In the genomic region with DNA sequence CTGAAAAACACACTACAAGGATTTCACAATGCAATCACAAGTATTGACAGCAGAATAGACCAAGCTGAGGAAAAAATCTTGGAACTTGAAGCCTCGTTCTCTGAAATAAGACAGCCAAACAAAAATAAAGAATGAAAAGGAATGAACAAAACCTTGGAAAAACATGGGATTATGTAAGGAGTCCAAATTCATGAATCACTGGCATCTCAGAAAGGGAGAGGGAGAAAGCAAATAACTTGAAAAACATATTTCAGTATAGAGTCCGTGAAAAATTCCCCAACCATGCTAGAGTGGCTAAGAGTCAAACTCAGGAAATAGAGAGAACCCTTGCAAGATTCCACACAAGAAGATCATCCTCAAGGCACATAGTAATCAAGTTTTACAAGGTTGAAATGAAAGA, we compare ENCODE assay signal across 2 cellular contexts.
TF ChIP-seq lines count a peak whose summit lies in the region.

No MANE protein-coding gene starts in this region.

TF ChIP-seq in SK-N-SH, 30 proteins besides CTCF, POLR2A, EP300 and RAD21 (continued from another document):
- TF ChIP-seq NFIC (IDR thresholded peaks at IDR 0.05; ENCODE audit: borderline replicate concordance) (no peak), RFX5 (IDR thresholded peaks at IDR 0.05; ENCODE audit: low read length) (no peak), POLR2AphosphoS5 (IDR thresholded peaks at IDR 0.05; ENCODE audit: low read depth, low read length) (no peak), TCF12 (IDR thresholded peaks at IDR 0.05) (no peak), NRF1 (IDR thresholded peaks at IDR 0.05; ENCODE audit: low read depth, low read length) (no peak), FOXM1 (IDR thresholded peaks at IDR 0.05; ENCODE audit: low read depth) (no peak), GABPA (IDR thresholded peaks at IDR 0.05; ENCODE audit: low read depth) (no peak), GATA2 (CRISPR knock-in tag; IDR thresholded peaks at IDR 0.05) (no peak), JUND (IDR thresholded peaks at IDR 0.05) (no peak), RXRA (IDR thresholded peaks at IDR 0.05; ENCODE audit: borderline replicate concordance, low read depth) (no peak)
- TF ChIP-seq, protein P1, sequence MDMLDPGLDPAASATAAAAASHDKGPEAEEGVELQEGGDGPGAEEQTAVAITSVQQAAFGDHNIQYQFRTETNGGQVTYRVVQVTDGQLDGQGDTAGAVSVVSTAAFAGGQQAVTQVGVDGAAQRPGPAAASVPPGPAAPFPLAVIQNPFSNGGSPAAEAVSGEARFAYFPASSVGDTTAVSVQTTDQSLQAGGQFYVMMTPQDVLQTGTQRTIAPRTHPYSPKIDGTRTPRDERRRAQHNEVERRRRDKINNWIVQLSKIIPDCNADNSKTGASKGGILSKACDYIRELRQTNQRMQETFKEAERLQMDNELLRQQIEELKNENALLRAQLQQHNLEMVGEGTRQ (IDR thresholded peaks at IDR 0.05; ENCODE audit: borderline replicate concordance, low read depth, low read length), result no peak
- TF ChIP-seq, protein P2, sequence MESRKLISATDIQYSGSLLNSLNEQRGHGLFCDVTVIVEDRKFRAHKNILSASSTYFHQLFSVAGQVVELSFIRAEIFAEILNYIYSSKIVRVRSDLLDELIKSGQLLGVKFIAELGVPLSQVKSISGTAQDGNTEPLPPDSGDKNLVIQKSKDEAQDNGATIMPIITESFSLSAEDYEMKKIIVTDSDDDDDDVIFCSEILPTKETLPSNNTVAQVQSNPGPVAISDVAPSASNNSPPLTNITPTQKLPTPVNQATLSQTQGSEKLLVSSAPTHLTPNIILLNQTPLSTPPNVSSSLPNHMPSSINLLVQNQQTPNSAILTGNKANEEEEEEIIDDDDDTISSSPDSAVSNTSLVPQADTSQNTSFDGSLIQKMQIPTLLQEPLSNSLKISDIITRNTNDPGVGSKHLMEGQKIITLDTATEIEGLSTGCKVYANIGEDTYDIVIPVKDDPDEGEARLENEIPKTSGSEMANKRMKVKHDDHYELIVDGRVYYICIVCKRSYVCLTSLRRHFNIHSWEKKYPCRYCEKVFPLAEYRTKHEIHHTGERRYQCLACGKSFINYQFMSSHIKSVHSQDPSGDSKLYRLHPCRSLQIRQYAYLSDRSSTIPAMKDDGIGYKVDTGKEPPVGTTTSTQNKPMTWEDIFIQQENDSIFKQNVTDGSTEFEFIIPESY (IDR thresholded peaks at IDR 0.05; ENCODE audit: borderline replicate concordance, low read depth), result no peak
- TF ChIP-seq, protein P3, sequence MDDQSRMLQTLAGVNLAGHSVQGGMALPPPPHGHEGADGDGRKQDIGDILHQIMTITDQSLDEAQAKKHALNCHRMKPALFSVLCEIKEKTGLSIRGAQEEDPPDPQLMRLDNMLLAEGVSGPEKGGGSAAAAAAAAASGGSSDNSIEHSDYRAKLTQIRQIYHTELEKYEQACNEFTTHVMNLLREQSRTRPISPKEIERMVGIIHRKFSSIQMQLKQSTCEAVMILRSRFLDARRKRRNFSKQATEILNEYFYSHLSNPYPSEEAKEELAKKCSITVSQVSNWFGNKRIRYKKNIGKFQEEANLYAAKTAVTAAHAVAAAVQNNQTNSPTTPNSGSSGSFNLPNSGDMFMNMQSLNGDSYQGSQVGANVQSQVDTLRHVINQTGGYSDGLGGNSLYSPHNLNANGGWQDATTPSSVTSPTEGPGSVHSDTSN (IDR thresholded peaks at IDR 0.05), result no peak
TF ChIP-seq in SK-N-SH: peak in this region for 0.

TF ChIP-seq in SK-N-SH treated with all-trans-retinoic acid at 6 μM for 48 hours, 23 proteins besides CTCF, POLR2A, EP300 and RAD21 (continued from another document):
- TF ChIP-seq, protein P4, sequence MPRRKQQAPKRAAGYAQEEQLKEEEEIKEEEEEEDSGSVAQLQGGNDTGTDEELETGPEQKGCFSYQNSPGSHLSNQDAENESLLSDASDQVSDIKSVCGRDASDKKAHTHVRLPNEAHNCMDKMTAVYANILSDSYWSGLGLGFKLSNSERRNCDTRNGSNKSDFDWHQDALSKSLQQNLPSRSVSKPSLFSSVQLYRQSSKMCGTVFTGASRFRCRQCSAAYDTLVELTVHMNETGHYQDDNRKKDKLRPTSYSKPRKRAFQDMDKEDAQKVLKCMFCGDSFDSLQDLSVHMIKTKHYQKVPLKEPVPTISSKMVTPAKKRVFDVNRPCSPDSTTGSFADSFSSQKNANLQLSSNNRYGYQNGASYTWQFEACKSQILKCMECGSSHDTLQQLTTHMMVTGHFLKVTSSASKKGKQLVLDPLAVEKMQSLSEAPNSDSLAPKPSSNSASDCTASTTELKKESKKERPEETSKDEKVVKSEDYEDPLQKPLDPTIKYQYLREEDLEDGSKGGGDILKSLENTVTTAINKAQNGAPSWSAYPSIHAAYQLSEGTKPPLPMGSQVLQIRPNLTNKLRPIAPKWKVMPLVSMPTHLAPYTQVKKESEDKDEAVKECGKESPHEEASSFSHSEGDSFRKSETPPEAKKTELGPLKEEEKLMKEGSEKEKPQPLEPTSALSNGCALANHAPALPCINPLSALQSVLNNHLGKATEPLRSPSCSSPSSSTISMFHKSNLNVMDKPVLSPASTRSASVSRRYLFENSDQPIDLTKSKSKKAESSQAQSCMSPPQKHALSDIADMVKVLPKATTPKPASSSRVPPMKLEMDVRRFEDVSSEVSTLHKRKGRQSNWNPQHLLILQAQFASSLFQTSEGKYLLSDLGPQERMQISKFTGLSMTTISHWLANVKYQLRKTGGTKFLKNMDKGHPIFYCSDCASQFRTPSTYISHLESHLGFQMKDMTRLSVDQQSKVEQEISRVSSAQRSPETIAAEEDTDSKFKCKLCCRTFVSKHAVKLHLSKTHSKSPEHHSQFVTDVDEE (CRISPR knock-in tag; IDR thresholded peaks at IDR 0.05), result no peak
- TF ChIP-seq CSDC2 (CRISPR knock-in tag; IDR thresholded peaks at IDR 0.05) (no peak), ZNF565 (CRISPR knock-in tag; conservative IDR thresholded peaks at IDR 0.05; ENCODE audit: low read depth) (no peak), ZFP30 (CRISPR knock-in tag; IDR thresholded peaks at IDR 0.05) (no peak), ZNF8 (CRISPR knock-in tag; IDR thresholded peaks at IDR 0.05) (no peak), GLIS3 (CRISPR knock-in tag; IDR thresholded peaks at IDR 0.05) (no peak), ZFP3 (CRISPR knock-in tag; IDR thresholded peaks at IDR 0.05) (no peak), PPARA (CRISPR knock-in tag; IDR thresholded peaks at IDR 0.05; ENCODE audit: borderline replicate concordance) (no peak), ISL1 (CRISPR knock-in tag; IDR thresholded peaks at IDR 0.05) (no peak), ESRRG (CRISPR knock-in tag; IDR thresholded peaks at IDR 0.05) (no peak), RARB (CRISPR knock-in tag; IDR thresholded peaks at IDR 0.05) (no peak), ZC3H10 (CRISPR knock-in tag; IDR thresholded peaks at IDR 0.05) (no peak), SNAI2 (CRISPR knock-in tag; IDR thresholded peaks at IDR 0.05) (no peak)
- TF ChIP-seq, protein P5, sequence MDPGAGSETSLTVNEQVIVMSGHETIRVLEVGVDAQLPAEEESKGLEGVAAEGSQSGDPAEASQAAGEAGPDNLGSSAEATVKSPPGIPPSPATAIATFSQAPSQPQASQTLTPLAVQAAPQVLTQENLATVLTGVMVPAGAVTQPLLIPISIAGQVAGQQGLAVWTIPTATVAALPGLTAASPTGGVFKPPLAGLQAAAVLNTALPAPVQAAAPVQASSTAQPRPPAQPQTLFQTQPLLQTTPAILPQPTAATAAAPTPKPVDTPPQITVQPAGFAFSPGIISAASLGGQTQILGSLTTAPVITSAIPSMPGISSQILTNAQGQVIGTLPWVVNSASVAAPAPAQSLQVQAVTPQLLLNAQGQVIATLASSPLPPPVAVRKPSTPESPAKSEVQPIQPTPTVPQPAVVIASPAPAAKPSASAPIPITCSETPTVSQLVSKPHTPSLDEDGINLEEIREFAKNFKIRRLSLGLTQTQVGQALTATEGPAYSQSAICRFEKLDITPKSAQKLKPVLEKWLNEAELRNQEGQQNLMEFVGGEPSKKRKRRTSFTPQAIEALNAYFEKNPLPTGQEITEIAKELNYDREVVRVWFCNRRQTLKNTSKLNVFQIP (CRISPR knock-in tag; IDR thresholded peaks at IDR 0.05; ENCODE audit: borderline replicate concordance, low read depth), result no peak
